Comparison of ENCODE assay signal across 15 cellular contexts in genomic region chr6:105592329-105592728, GRCh38.
A peak's percentile ranks its signal among the peaks of the same experiment; 100 is the strongest.
DNase-seq lines count a peak whose midpoint lies in the region; ATAC-seq, FAIRE-seq and TF ChIP-seq lines count a peak whose summit lies in the region.
"Had no signal": no experiment of that assay in that cellular context is flagged by ENCODE, and none has a peak within 500 bp of the region (broad histone marks: within the 10 kb centered on the region; RNA-seq: fewer than 3 reads in every experiment).

No MANE protein-coding gene starts in this region.

- DNase-seq in Caki2 (ENCODE audit: low read depth) = peak; percentile 53
- peak; percentile 98 for DNase-seq in HT1080 (ENCODE audit: low read depth)
- DNase-seq in astrocyte (ENCODE audit: low read depth) = peak; percentile 98
- DNase-seq in NCI-H774 (lab: John Stamatoyannopoulos, UW) = no peak
- DNase-seq in esophagus squamous epithelium (lab: John Stamatoyannopoulos, UW) = no peak
- DNase-seq in nucleus accumbens (lab: John Stamatoyannopoulos, UW) = no peak
- DNase-seq: body of pancreas; CD8-positive, alpha-beta memory T cell; left ventricle myocardium inferior; NCI-H1105 treated with DMSO at 0.1 percent for 48 hours; occipital lobe; T-cell had no signal

- in situ Hi-C loops in Caki2 (cut with HindIII; ENCODE audit: low pct_unique_long_range_greater_than_20kb, low sequenced_read_pairs) = no loop called here

- H3K9me3 Mint-ChIP-seq in astrocyte (ENCODE audit: unreplicated experiment) = peaks cover 3% of the 10 kb centered on the region
- H3K9me3 Mint-ChIP-seq: CD8-positive, alpha-beta memory T cell; T-cell had no signal

- H3K9me3 ChIP-seq in astrocyte (ENCODE audit: insufficient read depth, low read depth, low read length) (no peaks in the 10 kb centered on the region), mesodermal cell (ENCODE audit: control insufficient read depth, low read length) (no peaks in the 10 kb centered on the region), esophagus squamous epithelium (no peaks in the 10 kb centered on the region)
- H3K9me3 ChIP-seq: body of pancreas, left ventricle myocardium inferior had no signal

- ATAC-seq in GM19328 (IDR thresholded peaks at IDR 0.05; ENCODE audit: unreplicated experiment) = no peak
- ATAC-seq: body of pancreas, GM12878, T-cell had no signal

- H2AFZ ChIP-seq in astrocyte (ENCODE audit: low read depth, low read length) = no peak overlapping the region

- H3K4me3 ChIP-seq in astrocyte (ENCODE audit: insufficient read depth, low read depth, low read length) = no peak overlapping the region
- H3K4me3 ChIP-seq in mesodermal cell (ENCODE audit: extremely low read depth, insufficient read depth, low read length, poor library complexity, severe bottlenecking) = no peak overlapping the region
- no peak overlapping the region for H3K4me3 ChIP-seq in esophagus squamous epithelium
- H3K4me3 ChIP-seq: body of pancreas, GM12878, left ventricle myocardium inferior had no signal

- H3K4me1 ChIP-seq in astrocyte (ENCODE audit: insufficient read depth, low read length) = peaks cover 54% of the 10 kb centered on the region
- peaks cover 66% of the 10 kb centered on the region for H3K4me1 ChIP-seq in mesodermal cell (ENCODE audit: control insufficient read depth, insufficient read depth, low read length, poor library complexity, severe bottlenecking)
- H3K4me1 ChIP-seq in esophagus squamous epithelium = peaks cover 6 to 54% (median 34%) of the 10 kb centered on the region in 3 donors
- H3K4me1 ChIP-seq: body of pancreas had no signal

- peak overlapping the region; percentile 71 for H3K27ac ChIP-seq in astrocyte (ENCODE audit: low read depth, low read length)
- H3K27ac ChIP-seq in mesodermal cell (ENCODE audit: low read depth, low read length, severe bottlenecking) = peak overlapping the region; percentile 82
- H3K27ac ChIP-seq in esophagus squamous epithelium = peak overlapping the region in 1 of 4 donors; percentile 1
- H3K27ac ChIP-seq: body of pancreas, left ventricle myocardium inferior had no signal

- H3K27ac Mint-ChIP-seq in astrocyte (ENCODE audit: unreplicated experiment) = peak overlapping the region; percentile 78
- H3K27ac Mint-ChIP-seq: T-cell had no signal

- peak overlapping the region; percentile 42 for H3K9ac ChIP-seq in astrocyte (ENCODE audit: low read length)

- no peaks in the 10 kb centered on the region for H3K27me3 Mint-ChIP-seq in astrocyte (ENCODE audit: low read depth, unreplicated experiment)

- peak overlapping the region; percentile 27 for H3K4me2 ChIP-seq in astrocyte (ENCODE audit: low read length)

- H3K27me3 ChIP-seq in astrocyte (ENCODE audit: insufficient read depth, low read length) (no peaks in the 10 kb centered on the region), esophagus squamous epithelium (no peaks in the 10 kb centered on the region)
- H3K27me3 ChIP-seq: body of pancreas had no signal

- intact Hi-C loops in esophagus squamous epithelium (cut with DNase I) = no loop called here

- peaks cover 74% of the 10 kb centered on the region for H3K4me1 Mint-ChIP-seq in astrocyte (ENCODE audit: low read depth, unreplicated experiment)

- no peak for TF ChIP-seq POLR2A in esophagus squamous epithelium (IDR thresholded peaks at IDR 0.05)

- no peaks in the 10 kb centered on the region for H4K20me1 ChIP-seq in astrocyte (ENCODE audit: insufficient read depth, low read length)

- peak; percentile 39 for FAIRE-seq in astrocyte (lab: Jason Lieb, UNC)
- FAIRE-seq: GM12878 had no signal

- H3K79me2 ChIP-seq in astrocyte (ENCODE audit: insufficient read depth, low read length) = no peaks in the 10 kb centered on the region

- H3K4me3 Mint-ChIP-seq in astrocyte (ENCODE audit: unreplicated experiment) = no peak overlapping the region
- H3K4me3 Mint-ChIP-seq: CD8-positive, alpha-beta memory T cell; T-cell had no signal

- no peak for TF ChIP-seq CTCF in astrocyte (IDR thresholded peaks at IDR 0.05; ENCODE audit: insufficient read depth, low read depth, low read length)
- no peak for TF ChIP-seq CTCF in esophagus squamous epithelium (IDR thresholded peaks at IDR 0.05)

- no peaks in the 10 kb centered on the region for H3K36me3 Mint-ChIP-seq in astrocyte (ENCODE audit: low read depth, unreplicated experiment)
- H3K36me3 Mint-ChIP-seq: CD8-positive, alpha-beta memory T cell; T-cell had no signal

- H3K36me3 ChIP-seq in astrocyte (ENCODE audit: insufficient read depth, low read length) (no peaks in the 10 kb centered on the region), mesodermal cell (ENCODE audit: control insufficient read depth, insufficient read depth, low read length) (no peaks in the 10 kb centered on the region), esophagus squamous epithelium (no peaks in the 10 kb centered on the region)
- H3K36me3 ChIP-seq: left ventricle myocardium inferior had no signal

- no CpG with 5 or more reads among the region's 2 CpGs for WGBS in mesodermal cell (ENCODE audit: insufficient coverage in 2 of 2), 2 experiments
- 36 to 68% methylated on average over 2 of the region's 2 CpGs for WGBS in esophagus squamous epithelium, 2 donors

Comparison
In these comparisons a context has a peak if more than half of its experiments do, and no peak if none do; other contexts are left out.
1. DNase-seq: peak in Caki2 (single experiment), HT1080 (single experiment) and astrocyte (single experiment); none in NCI-H774 (single experiment), esophagus squamous epithelium (single experiment) and nucleus accumbens (0 of 56).